Comparison of ENCODE assay signal across 14 cellular contexts in genomic region chr1:13950637-13951036, GRCh38.
DNase-seq lines count a peak whose midpoint lies in the region; ATAC-seq and TF ChIP-seq lines count a peak whose summit lies in the region.
"Had no signal": no experiment of that assay in that cellular context is flagged by ENCODE, and none has a peak within 500 bp of the region (broad histone marks: within the 10 kb centered on the region; RNA-seq: fewer than 3 reads in every experiment).

No MANE protein-coding gene starts in this region.

- TF ChIP-seq POLR2A in gastrocnemius medialis (IDR thresholded peaks at IDR 0.05), result no peak

- H3K4me3 Mint-ChIP-seq in CD14-positive monocyte (no peak overlapping the region), T-cell (no peak overlapping the region)

- H3K9me3 ChIP-seq in gastrocnemius medialis, result no peaks in the 10 kb centered on the region
- H3K9me3 ChIP-seq: Caco-2, SJSA1, thoracic aorta had no signal

- TF ChIP-seq CTCF in CD14-positive monocyte (IDR thresholded peaks at IDR 0.05) (peak; percentile 35), GM12873 (IDR thresholded peaks at IDR 0.05; ENCODE audit: insufficient read depth, low read depth, low read length, missing control alignments) (peak; percentile 62), kidney epithelial cell (IDR thresholded peaks at IDR 0.05; ENCODE audit: insufficient read depth, low read length, poor library complexity, severe bottlenecking) (peak; percentile 5), gastrocnemius medialis (IDR thresholded peaks at IDR 0.05 in 4 of 5, conservative IDR thresholded peaks at IDR 0.05 in 1 of 5) (no peak)

- H3K36me3 ChIP-seq in kidney epithelial cell (ENCODE audit: control insufficient read depth, insufficient read depth, low read length), result no peaks in the 10 kb centered on the region
- H3K36me3 ChIP-seq in gastrocnemius medialis, result no peaks in the 10 kb centered on the region
- H3K36me3 ChIP-seq: SJSA1, thoracic aorta had no signal

- H3K36me3 Mint-ChIP-seq in CD14-positive monocyte, result no peaks in the 10 kb centered on the region
- H3K36me3 Mint-ChIP-seq in T-cell, result no peaks in the 10 kb centered on the region

- H3K4me1 ChIP-seq in gastrocnemius medialis, result no peaks in the 10 kb centered on the region
- H3K4me1 ChIP-seq: Caco-2, SJSA1 had no signal

- H3K27ac ChIP-seq in gastrocnemius medialis, result no peak overlapping the region
- H3K27ac ChIP-seq: SJSA1, thoracic aorta had no signal

- H3K4me1 Mint-ChIP-seq in CD14-positive monocyte, result no peaks in the 10 kb centered on the region
- no peaks in the 10 kb centered on the region for H3K4me1 Mint-ChIP-seq in T-cell

- in situ Hi-C loops in gastrocnemius medialis (cut with MboI; ENCODE audit: low sequenced_read_pairs in 4 of 4), result loop anchor here in 2 of 4 donors (10.0 to 25.0 kb wide), 2 partner anchors 113 to 126 kb away; no protein-coding TSS in a partner anchor

- POLR2A ChIA-PET in T-cell (lab: Charles Lee), result no interaction called here

- DNase-seq in CD14-positive monocyte (ENCODE audit: low spot score) (no peak), RPMI8226 (peak; percentile 65), kidney epithelial cell (ENCODE audit: low read depth) (no peak), gastrocnemius medialis (no peak), T-cell (no peak), NCI-H2107 treated with DMSO at 0.1 percent for 48 hours (lab: John Stamatoyannopoulos, UW; ENCODE audit: unreplicated experiment) (no peak)
- DNase-seq: activated CD4-positive, CD25-positive, alpha-beta regulatory T cell treated with anti-CD3 and anti-CD28 coated beads, Interleukin-2, amount 50 U/mL, for 72 hours; NCI-H446 had no signal

- peaks cover 2 to 11% (median 7%) of the 10 kb centered on the region in 3 donors for H3K27me3 Mint-ChIP-seq in CD14-positive monocyte (ENCODE audit: low read depth in 3 of 3)
- peaks cover 10 to 15% of the 10 kb centered on the region in 2 donors for H3K27me3 Mint-ChIP-seq in T-cell

- H3K27me3 ChIP-seq in kidney epithelial cell (ENCODE audit: control insufficient read depth, insufficient read depth, low read length) (no peaks in the 10 kb centered on the region), gastrocnemius medialis (no peaks in the 10 kb centered on the region)

- CTCF ChIA-PET in T-cell (lab: Charles Lee), result no interaction called here

- intact Hi-C loops in CD14-positive monocyte (cut with micrococcal nuclease), result no loop called here
- intact Hi-C loops in gastrocnemius medialis (cut with DNase I; ENCODE audit: low total_unique reads), result no loop called here

- ATAC-seq in HG02884 (IDR thresholded peaks at IDR 0.05; ENCODE audit: unreplicated experiment), result no peak
- ATAC-seq in gastrocnemius medialis, result no peak
- no peak for ATAC-seq in T-cell (replicated peaks in 1 of 4)
- ATAC-seq: sciatic nerve had no signal

- H3K9me3 Mint-ChIP-seq in CD14-positive monocyte (no peaks in the 10 kb centered on the region), T-cell (no peaks in the 10 kb centered on the region)

- H3K27ac Mint-ChIP-seq in CD14-positive monocyte, result no peak overlapping the region
- H3K27ac Mint-ChIP-seq in T-cell, result no peak overlapping the region

- H3K4me3 ChIP-seq in kidney epithelial cell (ENCODE audit: low read depth, low read length), result no peak overlapping the region
- H3K4me3 ChIP-seq in gastrocnemius medialis, result no peak overlapping the region
- H3K4me3 ChIP-seq: SJSA1, thoracic aorta had no signal

Comparison
In these comparisons a context has a peak if more than half of its experiments do, and no peak if none do; other contexts are left out.
1. CTCF ChIP-seq: peak in CD14-positive monocyte (single experiment), GM12873 (single experiment) and kidney epithelial cell (single experiment); none in gastrocnemius medialis (0 of 5).